In the genomic region with DNA sequence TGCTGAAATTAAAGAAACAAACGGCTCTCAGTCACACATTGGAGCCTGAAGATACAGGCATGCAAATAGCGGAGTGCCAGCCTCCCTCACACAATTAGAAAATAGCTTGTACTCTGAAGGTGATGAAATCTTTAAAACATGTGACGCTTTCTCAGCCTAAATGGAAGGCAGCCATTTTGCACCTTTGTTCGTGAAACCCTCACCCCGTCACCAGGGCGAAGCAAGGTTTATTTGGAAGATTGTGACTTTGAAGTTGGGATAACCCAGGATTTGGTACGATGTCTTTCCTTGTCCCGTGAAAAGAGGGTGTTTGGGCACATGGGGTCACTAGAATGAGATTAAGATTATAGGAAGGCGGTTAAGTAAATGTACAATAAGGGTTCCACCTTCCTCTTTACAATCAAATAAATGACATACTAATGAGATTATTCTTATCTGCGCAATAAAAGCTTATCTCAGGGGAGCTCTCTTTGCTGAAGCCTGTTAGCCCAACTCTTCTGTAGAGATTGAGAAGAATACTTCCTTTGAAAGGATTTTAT, we compare ENCODE assay signal across 19 cellular contexts. TPM values are rescaled to one million over a fixed set of nuclear protein-coding genes. Genes with fewer than 3 reads are reported as not detected.
A peak's percentile ranks its signal among the peaks of the same experiment; 100 is the strongest.
DNase-seq lines count a peak whose midpoint lies in the region; TF ChIP-seq lines count a peak whose summit lies in the region.
"Had no signal": no experiment of that assay in that cellular context is flagged by ENCODE, and none has a peak within 500 bp of the region (broad histone marks: within the 10 kb centered on the region; RNA-seq: fewer than 3 reads in every experiment).

No MANE protein-coding gene starts in this region.

- H3K36me3 ChIP-seq in colonic mucosa, result no peaks in the 10 kb centered on the region

- DNase-seq in D341Med (ENCODE audit: low spot score), result peak; percentile 22
- peak; percentile 50 for DNase-seq in LoVo (ENCODE audit: low spot score)
- peak; percentile 52 for DNase-seq in colonic mucosa
- DNase-seq in osteocyte (ENCODE audit: extremely low spot score, unreplicated experiment), result no peak
- no peak for DNase-seq in activated naive CD8-positive, alpha-beta T cell treated with anti-CD3 and anti-CD28 coated beads for 36 hours
- DNase-seq in activated gamma-delta T cell (lab: John Stamatoyannopoulos, UW), result no peak
- DNase-seq in NCI-H510A (lab: John Stamatoyannopoulos, UW), result no peak
- DNase-seq in nucleus accumbens (lab: John Stamatoyannopoulos, UW), result no peak
- DNase-seq: activated CD4-positive, CD25-positive, alpha-beta regulatory T cell; GDM1; HCEC 1CT; MM.1S; NCI-H2029 treated with DMSO at 0.1 percent for 48 hours; right cardiac atrium; RPMI8226; stimulated activated CD4-positive, alpha-beta T cell treated with anti-CD3 and anti-CD28 coated beads, Interleukin-2, amount 100 ng/mL, for 24 hours had no signal

- no peak overlapping the region for H3K4me3 Mint-ChIP-seq in osteocyte (ENCODE audit: unreplicated experiment)
- no peak overlapping the region for H3K4me3 Mint-ChIP-seq in activated naive CD8-positive, alpha-beta T cell treated with anti-CD3 and anti-CD28 coated beads for 36 hours
- H3K4me3 Mint-ChIP-seq: dendritic cell treated with granulocyte-macrophage colony-stimulating factor and Interleukin-4, amounts not matched to agents 40 ng/mL and 50 ng/mL, for 4 days had no signal

- TF ChIP-seq CTCF in colonic mucosa (IDR thresholded peaks at IDR 0.05) (no peak), osteocyte (IDR thresholded peaks at IDR 0.05) (no peak)

- intact Hi-C loops in colonic mucosa (cut with DNase I), result no loop called here

- H3K27me3 ChIP-seq in colonic mucosa, result no peaks in the 10 kb centered on the region

- peaks cover 83% of the 10 kb centered on the region for H3K4me1 Mint-ChIP-seq in osteocyte (ENCODE audit: unreplicated experiment)
- peaks cover 5% of the 10 kb centered on the region for H3K4me1 Mint-ChIP-seq in activated naive CD8-positive, alpha-beta T cell treated with anti-CD3 and anti-CD28 coated beads for 36 hours

- H3K36me3 Mint-ChIP-seq in osteocyte (ENCODE audit: unreplicated experiment), result no peaks in the 10 kb centered on the region
- peaks cover 1% of the 10 kb centered on the region for H3K36me3 Mint-ChIP-seq in activated naive CD8-positive, alpha-beta T cell treated with anti-CD3 and anti-CD28 coated beads for 36 hours

- peak overlapping the region in 1 of 2 donors; percentile 31 for H3K9ac ChIP-seq in colonic mucosa (ENCODE audit: low read depth in 2 of 2, low read length in 2 of 2)

- H3K27ac Mint-ChIP-seq in osteocyte (ENCODE audit: unreplicated experiment), result peak overlapping the region; percentile 91
- no peak overlapping the region for H3K27ac Mint-ChIP-seq in activated naive CD8-positive, alpha-beta T cell treated with anti-CD3 and anti-CD28 coated beads for 36 hours
- H3K27ac Mint-ChIP-seq: activated T-helper 2 cell treated with anti-CD3 and anti-CD28 coated beads, Interferon-gamma antibody, Interleukin-2, Interleukin-4, amounts not matched to agents 10 μg/mL and 5 μg/mL and 100 μg/mL, durations not matched to agents 14 hours and 24 hours and 36 hours; dendritic cell treated with granulocyte-macrophage colony-stimulating factor and Interleukin-4, amounts not matched to agents 40 ng/mL and 50 ng/mL, for 4 days had no signal

- no peaks in the 10 kb centered on the region for H3K27me3 Mint-ChIP-seq in osteocyte (ENCODE audit: unreplicated experiment)
- H3K27me3 Mint-ChIP-seq in activated naive CD8-positive, alpha-beta T cell treated with anti-CD3 and anti-CD28 coated beads for 36 hours, result peaks cover 48% of the 10 kb centered on the region

- no peaks in the 10 kb centered on the region for H3K9me3 ChIP-seq in colonic mucosa

- H3K9me3 Mint-ChIP-seq in osteocyte (ENCODE audit: unreplicated experiment), result no peaks in the 10 kb centered on the region
- H3K9me3 Mint-ChIP-seq in activated naive CD8-positive, alpha-beta T cell treated with anti-CD3 and anti-CD28 coated beads for 36 hours, result no peaks in the 10 kb centered on the region
- H3K9me3 Mint-ChIP-seq: activated T-helper 2 cell treated with anti-CD3 and anti-CD28 coated beads, Interferon-gamma antibody, Interleukin-2, Interleukin-4, amounts not matched to agents 10 μg/mL and 5 μg/mL and 100 μg/mL, durations not matched to agents 14 hours and 24 hours and 36 hours; dendritic cell treated with granulocyte-macrophage colony-stimulating factor and Interleukin-4, amounts not matched to agents 40 ng/mL and 50 ng/mL, for 4 days had no signal

- H3K4me1 ChIP-seq in colonic mucosa, result peaks cover 4% of the 10 kb centered on the region

- no peak overlapping the region for H3K27ac ChIP-seq in colonic mucosa

- H3K4me3 ChIP-seq in colonic mucosa, result no peak overlapping the region
- H3K4me3 ChIP-seq: lung had no signal

RNA-seq across cellular contexts. Expression of a gene that starts 4.2 kb away (rescaled TPM):
- 10 to 100 TPM; 29.1 to 44.4 TPM for total RNA-seq in colonic mucosa
- 60.1 and 62.1 TPM in 2 replicates for total RNA-seq in osteocyte
- under 1 TPM; 0.18 to 0.33 TPM for total RNA-seq in activated naive CD8-positive, alpha-beta T cell treated with anti-CD3 and anti-CD28 coated beads for 36 hours

Comparison
In these comparisons a context has a peak if more than half of its experiments do, and no peak if none do; other contexts are left out.
1. DNase-seq: peak in D341Med (single experiment), LoVo (single experiment) and colonic mucosa (single experiment); none in osteocyte (single experiment), activated naive CD8-positive, alpha-beta T cell treated with anti-CD3 and anti-CD28 coated beads for 36 hours (single experiment), activated gamma-delta T cell (single experiment), NCI-H510A (single experiment) and nucleus accumbens (0 of 56).
2. RNA of a gene that starts 4.2 kb away (total RNA-seq): 60.1 to 62.1 TPM in osteocyte and 29.1 to 44.4 TPM in colonic mucosa; 0.18 to 0.33 TPM in activated naive CD8-positive, alpha-beta T cell treated with anti-CD3 and anti-CD28 coated beads for 36 hours; every median in the first group is over 10 times any median in the second.